ENCODE assay signal across 19 cellular contexts in genomic region chr5:131268758-131269370, GRCh38.
DNase-seq lines count a peak whose midpoint lies in the region; ATAC-seq and TF ChIP-seq lines count a peak whose summit lies in the region.
"Had no signal": no experiment of that assay in that cellular context is flagged by ENCODE, and none has a peak within 500 bp of the region (broad histone marks: within the 10 kb centered on the region; RNA-seq: fewer than 3 reads in every experiment).

No MANE protein-coding gene starts in this region.

- H3K9me3 ChIP-seq in SU-DHL-6 (ENCODE audit: insufficient read depth, low read length): no peaks in the 10 kb centered on the region
- H3K9me3 ChIP-seq: esophagus muscularis mucosa, SK-N-SH had no signal

- no peak overlapping the region for H3K4me3 ChIP-seq in SU-DHL-6 (ENCODE audit: insufficient read depth, low read length, poor library complexity, severe bottlenecking)
- H3K4me3 ChIP-seq: esophagus muscularis mucosa, smooth muscle cell had no signal

- no peaks in the 10 kb centered on the region for H3K27me3 ChIP-seq in SU-DHL-6 (ENCODE audit: low read length)
- H3K27me3 ChIP-seq: esophagus muscularis mucosa had no signal

- no peaks in the 10 kb centered on the region for H3K9me3 Mint-ChIP-seq in activated T-cell treated with anti-CD3 and anti-CD28 coated beads, Interleukin-2, amount 50 U/mL, for 24 hours
- H3K9me3 Mint-ChIP-seq in stimulated activated memory B cell treated with anti-CD40 and anti-IgM and Interleukin-4, amounts not matched to agents 10 μg/mL and 1 μg/mL and 100 μg/mL, for 72 hours: no peaks in the 10 kb centered on the region

- H4K20me1 ChIP-seq in SU-DHL-6 (ENCODE audit: low read depth, low read length): no peaks in the 10 kb centered on the region; the same call in 1 of the 2 replicates

- peaks cover 54% of the 10 kb centered on the region for H3K36me3 Mint-ChIP-seq in activated T-cell treated with anti-CD3 and anti-CD28 coated beads, Interleukin-2, amount 50 U/mL, for 24 hours (ENCODE audit: low read depth)
- peaks cover 13% of the 10 kb centered on the region for H3K36me3 Mint-ChIP-seq in stimulated activated memory B cell treated with anti-CD40 and anti-IgM and Interleukin-4, amounts not matched to agents 10 μg/mL and 1 μg/mL and 100 μg/mL, for 72 hours

- H2AFZ ChIP-seq in SU-DHL-6 (ENCODE audit: low read depth, low read length, severe bottlenecking): no peak overlapping the region

- H3K9ac ChIP-seq in SU-DHL-6 (ENCODE audit: low read length): no peak overlapping the region
- H3K9ac ChIP-seq: SK-N-SH had no signal

- no peak overlapping the region for H3K27ac ChIP-seq in SU-DHL-6 (ENCODE audit: low read depth, low read length)
- H3K27ac ChIP-seq: esophagus muscularis mucosa, WERI-Rb-1 had no signal

- no peak for DNase-seq in activated T-cell treated with anti-CD3 and anti-CD28 coated beads, Interleukin-2, amount 50 U/mL, for 24 hours
- no peak for DNase-seq in activated T-cell treated with anti-CD3 and anti-CD28 coated beads, Interleukin-2, amount 50 U/mL, for 1 hour
- DNase-seq in dedifferentiated amniotic fluid mesenchymal stem cell (ENCODE audit: extremely low spot score) (peak; percentile 34), NK-92 (lab: John Stamatoyannopoulos, UW; ENCODE audit: unreplicated experiment) (no peak)
- DNase-seq: dermis blood vessel endothelial cell, GF-D8, hypothalamus, Kasumi-1, left cardiac atrium, NCI-H146, posterior cingulate gyrus, SK-N-SH, WERI-Rb-1 had no signal

- no peaks in the 10 kb centered on the region for H3K36me3 ChIP-seq in SU-DHL-6 (ENCODE audit: low read length)
- H3K36me3 ChIP-seq: esophagus muscularis mucosa, WERI-Rb-1 had no signal

- H3K27ac Mint-ChIP-seq in activated T-cell treated with anti-CD3 and anti-CD28 coated beads, Interleukin-2, amount 50 U/mL, for 24 hours: peak overlapping the region; percentile 97
- H3K27ac Mint-ChIP-seq in stimulated activated memory B cell treated with anti-CD40 and anti-IgM and Interleukin-4, amounts not matched to agents 10 μg/mL and 1 μg/mL and 100 μg/mL, for 72 hours: peak overlapping the region; percentile 86

- TF ChIP-seq CTCF in SU-DHL-6 (IDR thresholded peaks at IDR 0.05; ENCODE audit: insufficient read depth, low read length, poor library complexity, severe bottlenecking): no peak

- ATAC-seq in stimulated activated memory B cell treated with anti-CD40 and anti-IgM and Interleukin-4, amounts not matched to agents 10 μg/mL and 1 μg/mL and 100 μg/mL, for 72 hours: no peak
- no peak for ATAC-seq in GM18868 (IDR thresholded peaks at IDR 0.05; ENCODE audit: unreplicated experiment)
- no peak for ATAC-seq in HG03565 (IDR thresholded peaks at IDR 0.05; ENCODE audit: unreplicated experiment)
- ATAC-seq: left cardiac atrium had no signal

- peaks cover 93% of the 10 kb centered on the region for H3K79me2 ChIP-seq in SU-DHL-6 (ENCODE audit: insufficient read depth, low read length)

- no peaks in the 10 kb centered on the region for H3K27me3 Mint-ChIP-seq in activated T-cell treated with anti-CD3 and anti-CD28 coated beads, Interleukin-2, amount 50 U/mL, for 24 hours
- H3K27me3 Mint-ChIP-seq in stimulated activated memory B cell treated with anti-CD40 and anti-IgM and Interleukin-4, amounts not matched to agents 10 μg/mL and 1 μg/mL and 100 μg/mL, for 72 hours: no peaks in the 10 kb centered on the region

- peak overlapping the region; percentile 78 for H3K4me2 ChIP-seq in SU-DHL-6 (ENCODE audit: low read depth, low read length, poor library complexity, severe bottlenecking)
- H3K4me2 ChIP-seq: SK-N-SH, smooth muscle cell had no signal

- H3K9me2 ChIP-seq in SU-DHL-6 (replicated peaks; ENCODE audit: insufficient read depth, low read length): no peaks in the 10 kb centered on the region
- H3K9me2 ChIP-seq: SK-N-SH had no signal

- H3F3A ChIP-seq in SU-DHL-6 (ENCODE audit: insufficient read depth): peaks cover 70% of the 10 kb centered on the region

- peak overlapping the region; percentile 83 for H3K4me3 Mint-ChIP-seq in activated T-cell treated with anti-CD3 and anti-CD28 coated beads, Interleukin-2, amount 50 U/mL, for 24 hours
- peak overlapping the region; percentile 15 for H3K4me3 Mint-ChIP-seq in stimulated activated memory B cell treated with anti-CD40 and anti-IgM and Interleukin-4, amounts not matched to agents 10 μg/mL and 1 μg/mL and 100 μg/mL, for 72 hours

- H3K4me1 Mint-ChIP-seq in activated T-cell treated with anti-CD3 and anti-CD28 coated beads, Interleukin-2, amount 50 U/mL, for 24 hours (ENCODE audit: low read depth): peaks cover 62% of the 10 kb centered on the region
- peaks cover 56% of the 10 kb centered on the region for H3K4me1 Mint-ChIP-seq in stimulated activated memory B cell treated with anti-CD40 and anti-IgM and Interleukin-4, amounts not matched to agents 10 μg/mL and 1 μg/mL and 100 μg/mL, for 72 hours
